20 cellular contexts compared by ENCODE assay signal in genomic region chr21:33651965-33652680, GRCh38. TPM values are rescaled to one million over a fixed set of nuclear protein-coding genes. Genes with fewer than 3 reads are reported as not detected.
A peak's percentile ranks its signal among the peaks of the same experiment; 100 is the strongest.
DNase-seq lines count a peak whose midpoint lies in the region; ATAC-seq and TF ChIP-seq lines count a peak whose summit lies in the region.
"Had no signal": no experiment of that assay in that cellular context is flagged by ENCODE, and none has a peak within 500 bp of the region (broad histone marks: within the 10 kb centered on the region; RNA-seq: fewer than 3 reads in every experiment).

No MANE protein-coding gene starts in this region.

- H3K4me3 ChIP-seq in IMR-90 (ENCODE audit: insufficient read depth, low read depth, low read length) (no peak overlapping the region), mesendoderm (ENCODE audit: low read length) (no peak overlapping the region)
- H3K4me3 ChIP-seq: ascending aorta, esophagus muscularis mucosa, gastroesophageal sphincter, smooth muscle cell, tibial nerve had no signal

- H2BK120ac ChIP-seq in IMR-90 (ENCODE audit: low read depth, low read length) (no peak overlapping the region), mesendoderm (ENCODE audit: low read depth, low read length) (no peak overlapping the region)

- peaks cover 68% of the 10 kb centered on the region for H3K79me2 ChIP-seq in mesendoderm (ENCODE audit: control insufficient read depth, insufficient read depth, low read length)

- H2BK5ac ChIP-seq in IMR-90 (ENCODE audit: low read depth, low read length, poor library complexity, severe bottlenecking), result no peak overlapping the region
- no peak overlapping the region for H2BK5ac ChIP-seq in mesendoderm (ENCODE audit: low read length)

- H3K27me3 ChIP-seq in IMR-90 (ENCODE audit: control insufficient read depth, insufficient read depth, low read length) (no peaks in the 10 kb centered on the region), mesendoderm (ENCODE audit: insufficient read depth, low read length, poor library complexity) (no peaks in the 10 kb centered on the region)
- H3K27me3 ChIP-seq: ascending aorta, esophagus muscularis mucosa, gastroesophageal sphincter, tibial nerve had no signal

- no peaks in the 10 kb centered on the region for H3K9me3 ChIP-seq in IMR-90 (ENCODE audit: control insufficient read depth, insufficient read depth, low read length)
- H3K9me3 ChIP-seq: ascending aorta, esophagus muscularis mucosa, gastroesophageal sphincter, tibial nerve had no signal

- H2BK20ac ChIP-seq in IMR-90 (ENCODE audit: low read depth, low read length), result no peak overlapping the region

- H3K14ac ChIP-seq in IMR-90 (replicated peaks; ENCODE audit: low read depth, low read length), result no peak overlapping the region

- no peaks in the 10 kb centered on the region for H3K9me3 Mint-ChIP-seq in natural killer cell
- H3K9me3 Mint-ChIP-seq: activated naive CD4-positive, alpha-beta T cell treated with anti-CD3 and anti-CD28 coated beads, Interleukin-2, amount 50 U/mL, for 72 hours; CD8-positive, alpha-beta T cell had no signal

- WGBS in IMR-90 (ENCODE audit: extremely low coverage in 2 of 2, insufficient read length in 1 of 2), 2 experiments, result no CpG with 5 or more reads among the region's 8 CpGs
- no CpG with 5 or more reads among the region's 8 CpGs for WGBS in mesendoderm (ENCODE audit: extremely low coverage, insufficient coverage, low lambda C conversion rate)

- peaks cover 0 to 1% of the 10 kb centered on the region in 2 donors for H3K4me1 Mint-ChIP-seq in natural killer cell

- no peak overlapping the region; the same call in 1 of the 2 replicates for H3K4ac ChIP-seq in IMR-90 (ENCODE audit: low read depth, low read length)
- no peak overlapping the region for H3K4ac ChIP-seq in mesendoderm (ENCODE audit: low read depth, low read length)

- intact Hi-C loops in IMR-90 (cut with micrococcal nuclease) (no loop called here), natural killer cell (cut with micrococcal nuclease) (no loop called here)

- H3K27ac Mint-ChIP-seq in natural killer cell, result no peak overlapping the region
- H3K27ac Mint-ChIP-seq: activated naive CD4-positive, alpha-beta T cell treated with anti-CD3 and anti-CD28 coated beads, Interleukin-2, amount 50 U/mL, for 72 hours; CD8-positive, alpha-beta T cell had no signal

- no peak overlapping the region for H2AK9ac ChIP-seq in IMR-90 (replicated peaks; ENCODE audit: low read depth, low read length, poor library complexity)

- BruUV-seq in IMR-90 (replicated peaks; lab: Mats Ljungman, UMichigan), result no TSS peak

- no peaks in the 10 kb centered on the region for H3K36me3 Mint-ChIP-seq in natural killer cell
- H3K36me3 Mint-ChIP-seq: activated naive CD4-positive, alpha-beta T cell treated with anti-CD3 and anti-CD28 coated beads, Interleukin-2, amount 50 U/mL, for 72 hours; CD8-positive, alpha-beta T cell had no signal

- H3K79me1 ChIP-seq in IMR-90 (ENCODE audit: low read depth in 1 of 2, low read length in 2 of 2), result peaks cover 32 to 71% of the 10 kb centered on the region in 2 experiments
- H3K79me1 ChIP-seq in mesendoderm (ENCODE audit: low read length), result peaks cover 18% of the 10 kb centered on the region

- H2AFZ ChIP-seq in IMR-90 (replicated peaks; ENCODE audit: low read length, poor library complexity), result no peak overlapping the region

- H4K5ac ChIP-seq in IMR-90 (ENCODE audit: low read depth, low read length) (no peak overlapping the region), mesendoderm (ENCODE audit: low read length) (no peak overlapping the region)

- TF ChIP-seq CTCF in IMR-90 (conservative IDR thresholded peaks at IDR 0.05; ENCODE audit: low read depth, low read length) (no peak), natural killer cell (IDR thresholded peaks at IDR 0.05) (no peak)

- H3K36me3 ChIP-seq in IMR-90 (ENCODE audit: control insufficient read depth, insufficient read depth, low read length), result no peaks in the 10 kb centered on the region; the same call in 1 of the 2 replicates
- H3K36me3 ChIP-seq in mesendoderm (ENCODE audit: control insufficient read depth, insufficient read depth, low read length), result no peaks in the 10 kb centered on the region
- H3K36me3 ChIP-seq: ascending aorta, esophagus muscularis mucosa, gastroesophageal sphincter, tibial nerve had no signal

- H4K91ac ChIP-seq in IMR-90 (ENCODE audit: insufficient read depth, low read depth, low read length), result no peak overlapping the region

- no peak overlapping the region for H3K4me3 Mint-ChIP-seq in natural killer cell
- H3K4me3 Mint-ChIP-seq: CD8-positive, alpha-beta T cell had no signal

- no peak for TF ChIP-seq RAD21 in IMR-90 (IDR thresholded peaks at IDR 0.05; ENCODE audit: low read length)

- H4K8ac ChIP-seq in IMR-90 (ENCODE audit: low read depth in 2 of 2, low read length in 2 of 2) (no peak overlapping the region), mesendoderm (ENCODE audit: low read depth, low read length) (no peak overlapping the region)

- dilution Hi-C loops in IMR-90 (cut with HindIII; ENCODE audit: low sequenced_read_pairs, unreplicated experiment), result no loop called here

- in situ Hi-C loops in IMR-90 (cut with MboI; ENCODE audit: low sequenced_read_pairs), result no loop called here

- TF ChIP-seq POLR2A in IMR-90 (IDR thresholded peaks at IDR 0.05; ENCODE audit: low read depth, low read length), result no peak

- H3K23ac ChIP-seq in IMR-90 (ENCODE audit: low read depth, low read length) (0 out of 2 replicates have a peak overlapping the region, but pooled peaks have one; percentile 4), mesendoderm (ENCODE audit: low read length) (no peak overlapping the region)

- H2AK5ac ChIP-seq in IMR-90 (ENCODE audit: low read depth, low read length) (no peak overlapping the region), mesendoderm (ENCODE audit: low read length) (no peak overlapping the region)

- H2BK15ac ChIP-seq in IMR-90 (ENCODE audit: low read depth, low read length) (no peak overlapping the region), mesendoderm (replicated peaks; ENCODE audit: low read depth) (no peak overlapping the region)

- H3K18ac ChIP-seq in IMR-90 (ENCODE audit: low read depth, low read length) (no peak overlapping the region), mesendoderm (ENCODE audit: low read length) (no peak overlapping the region)

- peaks cover 7 to 54% of the 10 kb centered on the region in 2 donors for H3K27me3 Mint-ChIP-seq in natural killer cell (ENCODE audit: low read depth in 2 of 2)

- ATAC-seq in IMR-90 (ENCODE audit: low read depth) (no peak), natural killer cell (no peak), GM19023 (IDR thresholded peaks at IDR 0.05; ENCODE audit: unreplicated experiment) (no peak)
- ATAC-seq: activated naive CD4-positive, alpha-beta T cell treated with anti-CD3 and anti-CD28 coated beads, Interleukin-2, amount 50 U/mL, for 72 hours; CD8-positive, alpha-beta T cell; gastroesophageal sphincter had no signal

- DNase-seq in D341Med (ENCODE audit: low spot score) (peak; percentile 36), IMR-90 (no peak), NCI-H82 treated with DMSO at 0.1 percent for 48 hours (lab: John Stamatoyannopoulos, UW; ENCODE audit: unreplicated experiment) (peak; percentile 30), mesendoderm (peak; percentile 65), natural killer cell (no peak)
- DNase-seq in activated CD4-positive, alpha-beta T cell treated with anti-CD3 and anti-CD28 coated beads, Interleukin-2, amount 50 U/mL, for 4 hours, result no peak
- DNase-seq: activated CD4-positive, alpha-beta T cell treated with anti-CD3 and anti-CD28 coated beads for 48 hours; CD8-positive, alpha-beta T cell; effector CD8-positive, alpha-beta T cell; EL; NCI-H2171 treated with DMSO at 0.1 percent for 48 hours; stimulated activated CD4-positive, alpha-beta T cell treated with anti-CD3 and anti-CD28 coated beads, Interleukin-2, amount 100 ng/mL, for 48 hours; stimulated activated naive CD4-positive, alpha-beta T cell treated with Interleukin-2 at 50 U/mL for 16 hours had no signal

- H3K9me1 ChIP-seq in IMR-90 (ENCODE audit: insufficient read depth, low read length), result peaks cover 14% of the 10 kb centered on the region

- H3K4me1 ChIP-seq in IMR-90 (ENCODE audit: control insufficient read depth, insufficient read depth, low read length), result peaks cover 9% of the 10 kb centered on the region
- peaks cover 10% of the 10 kb centered on the region for H3K4me1 ChIP-seq in mesendoderm (ENCODE audit: control insufficient read depth, low read depth, low read length)

- POLR2A ChIA-PET in IMR-90 (lab: Charles Lee; ENCODE audit: unreplicated experiment), result no interaction called here

- CTCF ChIA-PET in IMR-90 (lab: Yijun Ruan, JAX), result interaction anchor here (1.0 kb wide), 1 partner anchor 243 kb away, joined by 6 read pairs; no protein-coding TSS in a partner anchor

- H3K9ac ChIP-seq in IMR-90 (ENCODE audit: low read depth, low read length) (no peak overlapping the region), mesendoderm (ENCODE audit: low read length) (no peak overlapping the region)

- H4K20me1 ChIP-seq in IMR-90 (ENCODE audit: insufficient read depth, low read length), result peaks cover 33% of the 10 kb centered on the region; the same call in 1 of the 2 replicates

- no peak overlapping the region for H3K27ac ChIP-seq in IMR-90 (ENCODE audit: insufficient read depth, low read length)
- no peak overlapping the region for H3K27ac ChIP-seq in mesendoderm (ENCODE audit: low read depth, low read length)
- H3K27ac ChIP-seq: ascending aorta, esophagus muscularis mucosa, gastroesophageal sphincter, tibial nerve had no signal

- no peak overlapping the region for H3K56ac ChIP-seq in IMR-90 (ENCODE audit: extremely low read depth, insufficient read depth, low read length)
- H3K56ac ChIP-seq in mesendoderm (ENCODE audit: low read length), result no peak overlapping the region

- H3K4me2 ChIP-seq in IMR-90 (ENCODE audit: low read depth, low read length) (no peak overlapping the region), mesendoderm (ENCODE audit: low read length) (no peak overlapping the region)
- H3K4me2 ChIP-seq: smooth muscle cell had no signal

TF ChIP-seq in IMR-90, 13 proteins besides CTCF, POLR2A, EP300 and RAD21:
- TF ChIP-seq MAFK (IDR thresholded peaks at IDR 0.05; ENCODE audit: low read depth, low read length) (peak; percentile 61), RFX5 (IDR thresholded peaks at IDR 0.05; ENCODE audit: low read depth, low read length) (no peak), FOS (IDR thresholded peaks at IDR 0.05; ENCODE audit: low read depth, low read length) (no peak)

RNA-seq across cellular contexts. Expression of gene ITSN1, which starts 9.8 kb away (rescaled TPM):
- total RNA-seq in IMR-90 (2012; rRNA removed) (56.4 and 62.0 TPM in 2 replicates), natural killer cell (1 to 10 TPM; 1.5 to 5.1 (median 2.7) TPM)
- polyA plus RNA-seq in IMR-90 (2012; rRNA removed), result 40.3 and 45.4 TPM in 2 replicates
- 25.6 and 29.6 TPM in 2 replicates for polyA plus RNA-seq in IMR-90 (2012; cell fraction: cytosol; rRNA removed)
- 68.1 and 155 TPM in 2 replicates for polyA plus RNA-seq in IMR-90 (2012; cell fraction: nucleus; rRNA removed; ENCODE audit: low replicate concordance)
- 44.4 TPM for polyA plus RNA-seq in mesendoderm (2013, experiment 1 of 2)
- 47.3 TPM for polyA plus RNA-seq in mesendoderm (2013, experiment 2 of 2)

RNA-seq across cellular contexts. Expression of gene CRYZL1, which starts 10.6 kb away (rescaled TPM):
- 19.9 and 23.1 TPM in 2 replicates for total RNA-seq in IMR-90 (2012; rRNA removed)
- 23.7 and 28.5 TPM in 2 replicates for polyA plus RNA-seq in IMR-90 (2012; rRNA removed)
- 6.0 and 13.5 TPM in 2 replicates for polyA plus RNA-seq in IMR-90 (2012; cell fraction: cytosol; rRNA removed)
- 4.7 and 68.1 TPM in 2 replicates for polyA plus RNA-seq in IMR-90 (2012; cell fraction: nucleus; rRNA removed; ENCODE audit: low replicate concordance)
- 10.0 TPM for polyA plus RNA-seq in mesendoderm (2013, experiment 1 of 2)
- polyA plus RNA-seq in mesendoderm (2013, experiment 2 of 2), result 9.7 TPM
- 10 to 100 TPM; 25.8 to 32.8 (median 30.0) TPM for total RNA-seq in natural killer cell

Comparison
In these comparisons a context has a peak if more than half of its experiments do, and no peak if none do; other contexts are left out.
1. DNase-seq: peak in D341Med (single experiment), NCI-H82 treated with DMSO at 0.1 percent for 48 hours (single experiment) and mesendoderm (single experiment); none in IMR-90 (single experiment), natural killer cell (single experiment) and activated CD4-positive, alpha-beta T cell treated with anti-CD3 and anti-CD28 coated beads, Interleukin-2, amount 50 U/mL, for 4 hours (0 of 2).